8 cellular contexts compared by ENCODE assay signal in the genomic region with DNA sequence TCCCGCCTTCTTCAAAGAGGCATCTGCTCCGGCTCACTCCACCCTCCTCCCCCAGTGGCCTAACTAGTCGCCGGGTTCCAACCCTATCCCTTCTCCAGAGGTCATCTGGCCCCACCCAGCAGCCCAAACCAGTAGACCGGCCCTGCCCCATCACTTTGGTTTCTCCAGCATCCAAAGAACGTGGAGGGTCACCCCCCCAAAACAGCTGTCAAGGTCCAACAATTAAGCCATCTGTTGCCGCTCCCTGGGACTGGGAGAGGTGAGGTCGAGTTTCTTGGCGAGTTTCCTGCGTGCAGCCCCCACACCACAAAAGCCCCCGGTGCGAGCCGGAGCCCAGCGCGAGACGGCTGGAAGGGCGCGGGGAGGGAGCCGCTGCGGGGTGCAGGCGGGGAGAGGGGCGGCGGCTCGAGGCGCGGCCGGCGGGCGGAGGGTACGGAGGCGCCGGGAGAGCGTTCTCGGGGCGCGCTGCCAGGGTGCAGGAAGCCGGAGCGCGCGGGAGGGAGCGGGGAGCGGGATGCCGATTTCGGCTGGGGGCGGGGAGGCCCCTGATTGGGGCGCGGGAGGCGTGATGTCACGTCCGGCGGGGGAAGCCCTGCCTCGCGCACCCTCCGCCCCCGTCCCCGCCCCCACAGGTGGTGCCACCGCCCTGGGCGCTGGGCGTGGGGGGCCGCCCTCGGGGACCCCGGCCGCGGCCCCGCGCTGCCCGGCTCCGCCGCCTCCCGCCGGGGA. TPM values are rescaled to one million over a fixed set of nuclear protein-coding genes. Genes with fewer than 3 reads are reported as not detected.
DNase-seq lines count a peak whose midpoint lies in the region; ATAC-seq and TF ChIP-seq lines count a peak whose summit lies in the region.

No MANE protein-coding gene starts in this region.

- H3K4me3 ChIP-seq in lung = no peak overlapping the region

- TF ChIP-seq CTCF in lung (IDR thresholded peaks at IDR 0.05; ENCODE audit: control extremely low read depth, extremely low read depth) = no peak

- H3K36me3 ChIP-seq in lung (ENCODE audit: control insufficient read depth in 2 of 2, insufficient read depth in 2 of 2, low read length in 2 of 2) = no peaks in the 10 kb centered on the region

- ATAC-seq in HG02981 (IDR thresholded peaks at IDR 0.05; ENCODE audit: unreplicated experiment) = peak; percentile 58
- peak; percentile 83 for ATAC-seq in lung (ENCODE audit: insufficient read depth, low FRiP score)
- no peak for ATAC-seq in HG03095 (IDR thresholded peaks at IDR 0.05; ENCODE audit: unreplicated experiment)

- peaks cover 0 to 9% of the 10 kb centered on the region in 2 donors for H3K4me1 ChIP-seq in lung (ENCODE audit: control insufficient read depth in 2 of 2, insufficient read depth in 2 of 2, low read length in 2 of 2)

- no peaks in the 10 kb centered on the region for H3K27me3 ChIP-seq in lung (ENCODE audit: control insufficient read depth, insufficient read depth)

- 2% methylated on average over 43 to 71 of the region's 71 CpGs for WGBS in lung, 2 donors

- no peaks in the 10 kb centered on the region for H3K9me3 ChIP-seq in lung (ENCODE audit: control insufficient read depth in 2 of 2, insufficient read depth in 1 of 2, low read length in 1 of 2)

- peak; percentile 26 for TF ChIP-seq POLR2A in GM15510 (IDR thresholded peaks at IDR 0.05; ENCODE audit: borderline replicate concordance, extremely low read depth, insufficient read length)

- peak; percentile 67 for DNase-seq in NCI-H510A treated with DMSO at 0.1 percent for 48 hours (lab: John Stamatoyannopoulos, UW)
- DNase-seq in activated CD8-positive, alpha-beta memory T cell treated with anti-CD3 and anti-CD28 coated beads for 1 hour (ENCODE audit: extremely low read depth in 1 of 2, low read depth in 1 of 2) = peak; percentile 73 to 89
- DNase-seq in effector CD4-positive, alpha-beta T cell = peak; percentile 80
- DNase-seq in lung (ENCODE audit: low spot score) = peak; percentile 93
- peak; percentile 64 to 91 (median 72) for DNase-seq in stimulated activated CD4-positive, alpha-beta T cell treated with anti-CD3 and anti-CD28 coated beads, TNF-alpha, amount 100 ng/mL, for 24 hours (ENCODE audit: low read depth in 3 of 3)

- peak overlapping the region; percentile 62 to 91 for H3K27ac ChIP-seq in lung (ENCODE audit: low read depth in 1 of 2, low read length in 1 of 2)

RNA-seq across cellular contexts. Expression of a gene that starts 0.6 kb away (rescaled TPM):
- total RNA-seq in lung = 10 to 100 TPM; 23.2 to 62.5 TPM
- polyA plus RNA-seq in lung = 10 to 100 TPM; 24.6 to 28.5 TPM
